Comparison of ENCODE assay signal across 16 cellular contexts in the genomic region with DNA sequence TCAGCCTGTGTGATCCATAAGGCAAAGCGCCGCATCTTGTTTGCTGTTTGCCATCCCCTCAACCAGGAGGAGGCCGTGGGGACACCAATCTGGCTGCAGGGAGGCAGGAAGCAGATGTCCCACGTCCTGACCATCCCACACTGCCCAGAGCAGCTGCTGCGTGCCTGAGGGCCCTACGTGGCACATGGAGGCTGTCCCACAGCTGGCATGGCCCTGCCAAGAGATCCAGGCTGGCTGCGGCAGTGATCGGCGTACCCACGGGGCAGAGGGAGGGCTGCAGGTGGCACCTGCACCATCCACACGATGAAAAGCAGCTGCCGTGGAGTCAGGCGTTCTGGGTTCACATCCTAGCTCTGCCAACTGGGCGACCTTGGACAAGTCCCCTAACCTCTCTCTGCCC. TPM values are rescaled to one million over a fixed set of nuclear protein-coding genes. Genes with fewer than 3 reads are reported as not detected.
DNase-seq lines count a peak whose midpoint lies in the region; ATAC-seq, FAIRE-seq and TF ChIP-seq lines count a peak whose summit lies in the region.
"Had no signal": no experiment of that assay in that cellular context is flagged by ENCODE, and none has a peak within 500 bp of the region (broad histone marks: within the 10 kb centered on the region; RNA-seq: fewer than 3 reads in every experiment).

No MANE protein-coding gene starts in this region.

- TF ChIP-seq CTCF in pancreas (IDR thresholded peaks at IDR 0.05) = no peak

- WGBS in pancreas, 2 donors = 41 to 47% methylated on average over 14 of the region's 14 CpGs
- 56 to 79% (median 72%) methylated on average over 14 of the region's 14 CpGs for WGBS in small intestine, 3 donors

- H3K4me1 ChIP-seq in BLaER1 treated with 17β-estradiol and CSF1 and Interleukin-3, amounts not matched to agents 10 nM and 100 nM = peaks cover 89 to 100% (median 95%) of the 10 kb centered on the region in 10 experiments
- H3K4me1 ChIP-seq in NT2/D1 (ENCODE audit: insufficient read depth, insufficient read length) (peaks cover 15% of the 10 kb centered on the region), pancreas (peaks cover 5 to 6% (median 6%) of the 10 kb centered on the region in 3 donors), small intestine (ENCODE audit: control insufficient read depth in 2 of 2, insufficient read depth in 1 of 2, low read depth in 1 of 2, low read length in 1 of 2) (no peaks in the 10 kb centered on the region)

- H4K20me1 ChIP-seq in BLaER1 treated with 17β-estradiol and CSF1 and Interleukin-3, amounts not matched to agents 10 nM and 100 nM = peaks cover 82 to 100% (median 99%) of the 10 kb centered on the region in 11 experiments

- DNase-seq in NT2/D1 (ENCODE audit: low read depth, low spot score) = no peak
- DNase-seq in epithelial cell of prostate (ENCODE audit: low read depth, low spot score) = no peak
- DNase-seq in pancreas = peak in 1 of 6 donors; percentile 72
- no peak for DNase-seq in GM19240 (ENCODE audit: insufficient read length, low spot score)
- no peak for DNase-seq in NOMO-1 treated with DMSO at 0.1 percent for 48 hours (lab: John Stamatoyannopoulos, UW; ENCODE audit: unreplicated experiment)
- DNase-seq in small intestine = no peak
- DNase-seq: activated B cell treated with CpG ODN at 0.5 μM for 24 hours; activated CD8-positive, alpha-beta memory T cell treated with anti-CD3 and anti-CD28 coated beads, Interleukin-2, amount 50 U/mL, for 48 hours; activated naive CD8-positive, alpha-beta T cell treated with anti-CD3 and anti-CD28 coated beads, Interleukin-2, amount 10 ng/mL, durations not matched to agents 7 days and 5 days; NCI-H1436; stimulated activated CD4-positive, alpha-beta T cell treated with anti-CD3 and anti-CD28 coated beads, Interleukin-4, amount 100 ng/mL, for 1 hour had no signal

- H3K27ac ChIP-seq in BLaER1 treated with 17β-estradiol and CSF1 and Interleukin-3, amounts not matched to agents 10 nM and 100 nM = peak overlapping the region in 3 of 11 experiments; percentile 6 to 83 (median 37); a peak in 5 of 22 replicates
- peak overlapping the region; percentile 69 for H3K27ac ChIP-seq in epithelial cell of prostate
- H3K27ac ChIP-seq in pancreas = no peak overlapping the region
- H3K27ac ChIP-seq in small intestine (ENCODE audit: low read depth in 1 of 2, low read length in 1 of 2) = no peak overlapping the region

- no peaks in the 10 kb centered on the region for H3K27me3 ChIP-seq in BLaER1 treated with 17β-estradiol and CSF1 and Interleukin-3, amounts not matched to agents 10 nM and 100 nM
- H3K27me3 ChIP-seq in NT2/D1 (ENCODE audit: insufficient read depth, insufficient read length) = no peaks in the 10 kb centered on the region
- no peaks in the 10 kb centered on the region for H3K27me3 ChIP-seq in pancreas
- no peaks in the 10 kb centered on the region for H3K27me3 ChIP-seq in small intestine (ENCODE audit: control insufficient read depth in 2 of 2, insufficient read depth in 2 of 2, low read length in 2 of 2)

- H3K9me3 ChIP-seq in BLaER1 treated with 17β-estradiol and CSF1 and Interleukin-3, amounts not matched to agents 10 nM and 100 nM (replicated peaks in 1 of 11) = no peaks in the 10 kb centered on the region
- no peaks in the 10 kb centered on the region for H3K9me3 ChIP-seq in NT2/D1 (ENCODE audit: insufficient read depth, low read length)
- no peaks in the 10 kb centered on the region for H3K9me3 ChIP-seq in pancreas
- no peaks in the 10 kb centered on the region for H3K9me3 ChIP-seq in small intestine (ENCODE audit: control insufficient read depth, low read depth)

- no peak for FAIRE-seq in pancreas (lab: Jason Lieb, UNC)
- no peak for FAIRE-seq in small intestine (lab: Jason Lieb, UNC)
- FAIRE-seq: G401.6, GM18507 had no signal

- peaks cover 0 to 43% (median 0%) of the 10 kb centered on the region in 11 experiments; a peak in 7 of 22 replicates for H3K36me3 ChIP-seq in BLaER1 treated with 17β-estradiol and CSF1 and Interleukin-3, amounts not matched to agents 10 nM and 100 nM
- H3K36me3 ChIP-seq in NT2/D1 (ENCODE audit: insufficient read depth, insufficient read length, low read length) (peaks cover 58% of the 10 kb centered on the region), pancreas (no peaks in the 10 kb centered on the region), small intestine (ENCODE audit: control insufficient read depth in 2 of 2, insufficient read depth in 2 of 2, low read length in 2 of 2) (peaks cover 0 to 1% of the 10 kb centered on the region in 2 donors)

- H3K9ac ChIP-seq in BLaER1 treated with 17β-estradiol and CSF1 and Interleukin-3, amounts not matched to agents 10 nM and 100 nM = peak overlapping the region in 3 of 11 experiments; percentile 10 to 17 (median 14); a peak in 4 of 22 replicates
- H3K9ac ChIP-seq in NT2/D1 (ENCODE audit: insufficient read length, low read depth) = peak overlapping the region; percentile 23

- H3K4me2 ChIP-seq in BLaER1 treated with 17β-estradiol and CSF1 and Interleukin-3, amounts not matched to agents 10 nM and 100 nM = peak overlapping the region in 10 of 11 experiments; percentile 4 to 95 (median 85); a peak in 15 of 22 replicates

- no peak overlapping the region for H3K4me3 ChIP-seq in BLaER1 treated with 17β-estradiol and CSF1 and Interleukin-3, amounts not matched to agents 10 nM and 100 nM
- no peak overlapping the region for H3K4me3 ChIP-seq in NT2/D1 (ENCODE audit: insufficient read length, low read depth)
- no peak overlapping the region for H3K4me3 ChIP-seq in pancreas
- H3K4me3 ChIP-seq in small intestine (ENCODE audit: low read depth in 1 of 2, low read length in 2 of 2) = no peak overlapping the region

- peak in 3 of 4 donors; percentile 5 to 47 (median 39) for ATAC-seq in pancreas
- ATAC-seq in GM21447 (IDR thresholded peaks at IDR 0.05; ENCODE audit: unreplicated experiment) = no peak
- ATAC-seq: stimulated activated memory B cell treated with anti-CD40 and anti-IgM and Interleukin-4, amounts not matched to agents 10 μg/mL and 1 μg/mL and 100 μg/mL, for 72 hours had no signal

- intact Hi-C loops in pancreas (cut with DNase I) = no loop called here

RNA-seq across cellular contexts. Expression of a gene that starts 42.0 kb away (rescaled TPM):
- total RNA-seq in pancreas = 100 to 1,000 TPM in 3 of 6 donors, 10 to 100 TPM in 3; 97.7 to 148 (median 101) TPM
- 10 to 100 TPM; 49.6 to 91.6 TPM for polyA plus RNA-seq in pancreas
- polyA plus RNA-seq in small intestine = 10 to 100 TPM; 26.2 to 50.4 (median 30.0) TPM
